Comparison of ENCODE assay signal across 11 cellular contexts in genomic region chr22:28967969-28968368, GRCh38.
"Had no signal": no experiment of that assay in that cellular context is flagged by ENCODE, and none has a peak within 500 bp of the region (broad histone marks: within the 10 kb centered on the region; RNA-seq: fewer than 3 reads in every experiment).

No MANE protein-coding gene starts in this region.

- H3K36me3 ChIP-seq: HAP-1 had no signal

- ATAC-seq: GM23338, HCT116 had no signal

- H3K9ac ChIP-seq: GM23248 had no signal

- DNase-seq: GM23248, GOT3, H7, H9, HCEC 1CT, HFFc6 had no signal

- H3K4me2 ChIP-seq: GM23338 had no signal

- FAIRE-seq: H1, H54 had no signal

- H3K4me3 ChIP-seq: GM23248, GM23338, HAP-1 had no signal

- H3K27ac ChIP-seq: GM23248 had no signal

- H2AFZ ChIP-seq: GM23248, GM23338 had no signal

- H3K9me3 ChIP-seq: HAP-1 had no signal
